ENCODE assay signal across 1 cellular context in genomic region chr2:223221120-223221859, GRCh38.
TF ChIP-seq lines count a peak whose summit lies in the region.

No MANE protein-coding gene starts in this region.

TF ChIP-seq in H1, 55 proteins besides CTCF, POLR2A, EP300 and RAD21 (continued from another document):
- TF ChIP-seq ATF2 (IDR thresholded peaks at IDR 0.05; ENCODE audit: low read length) = 0 out of 2 replicates have a peak, but pooled peaks have one; percentile 47
- TF ChIP-seq RFX5 (IDR thresholded peaks at IDR 0.05; ENCODE audit: borderline replicate concordance, low read depth, low read length) = no peak
- TF ChIP-seq TBP (IDR thresholded peaks at IDR 0.05; ENCODE audit: low read depth, low read length) = peak; percentile 92
- no peak for TF ChIP-seq MAFK (IDR thresholded peaks at IDR 0.05; ENCODE audit: low read depth, low read length)
- peak; percentile 59; the same call in 1 of the 2 replicates for TF ChIP-seq YY1 (IDR thresholded peaks at IDR 0.05; ENCODE audit: low read depth, low read length)
- TF ChIP-seq TEAD4 (IDR thresholded peaks at IDR 0.05; ENCODE audit: low read depth, low read length) = no peak
- TF ChIP-seq TAF7 (optimal IDR thresholded peaks at IDR 0.05; ENCODE audit: borderline replicate concordance, low read depth, low read length) = peak; percentile 99
- TF ChIP-seq SUZ12 (IDR thresholded peaks at IDR 0.05; ENCODE audit: low read length) = no peak
- no peak for TF ChIP-seq SRF (IDR thresholded peaks at IDR 0.05; ENCODE audit: low read depth, low read length)
- peak; percentile 94 for TF ChIP-seq GTF2F1 (IDR thresholded peaks at IDR 0.05; ENCODE audit: borderline replicate concordance, low read depth, low read length)
- TF ChIP-seq EZH2 (IDR thresholded peaks at IDR 0.05; ENCODE audit: low read depth, low read length, severe bottlenecking) = no peak
- TF ChIP-seq HDAC2 (IDR thresholded peaks at IDR 0.05; ENCODE audit: borderline replicate concordance in 1 of 2, low read depth in 2 of 2, low read length in 2 of 2) = no peak
- TF ChIP-seq SP1 (IDR thresholded peaks at IDR 0.05; ENCODE audit: low read depth, low read length) = no peak
- TF ChIP-seq JUND (IDR thresholded peaks at IDR 0.05; ENCODE audit: low read length) = no peak
- TF ChIP-seq SIRT6 (IDR thresholded peaks at IDR 0.05; ENCODE audit: low read length) = no peak
- TF ChIP-seq JUN (IDR thresholded peaks at IDR 0.05; ENCODE audit: low read depth, low read length) = no peak
- TF ChIP-seq ZNF274 (IDR thresholded peaks at IDR 0.05; ENCODE audit: borderline replicate concordance, extremely low read depth, low read length) = no peak
- peak; percentile 90 for TF ChIP-seq POLR2AphosphoS5 (IDR thresholded peaks at IDR 0.05; ENCODE audit: low read depth, low read length)
- no peak for TF ChIP-seq ATF3 (IDR thresholded peaks at IDR 0.05; ENCODE audit: insufficient read depth, low read depth, low read length)
- no peak for TF ChIP-seq MAX (IDR thresholded peaks at IDR 0.05)
- no peak for TF ChIP-seq NANOG (IDR thresholded peaks at IDR 0.05; ENCODE audit: insufficient read depth, low read depth, low read length, poor library complexity, severe bottlenecking)
